Comparison of ENCODE assay signal across 7 cellular contexts in genomic region chr20:62301111-62301668, GRCh38. TPM values are rescaled to one million over a fixed set of nuclear protein-coding genes. Genes with fewer than 3 reads are reported as not detected.
DNase-seq lines count a peak whose midpoint lies in the region; ATAC-seq and TF ChIP-seq lines count a peak whose summit lies in the region.

No MANE protein-coding gene starts in this region.

- H3K4me3 ChIP-seq in neuronal stem cell (ENCODE audit: low read length in 2 of 2) (peak overlapping the region in 1 of 2 donors; percentile 97), trophoblast cell (ENCODE audit: low read depth, low read length) (no peak overlapping the region)

- H3K4ac ChIP-seq in neuronal stem cell (ENCODE audit: low read length) (no peak overlapping the region), trophoblast cell (ENCODE audit: low read depth, low read length) (no peak overlapping the region)

- H3K79me2 ChIP-seq in trophoblast cell (ENCODE audit: control insufficient read depth, insufficient read depth, low read length, poor library complexity), result peaks cover 27% of the 10 kb centered on the region

- H3K9ac ChIP-seq in neuronal stem cell (ENCODE audit: low read depth, low read length, poor library complexity) (no peak overlapping the region), trophoblast cell (ENCODE audit: low read length) (no peak overlapping the region)

- H3K4me2 ChIP-seq in neuronal stem cell (ENCODE audit: insufficient read depth, low read length, poor library complexity, severe bottlenecking) (no peak overlapping the region), trophoblast cell (ENCODE audit: low read length) (no peak overlapping the region)

- peaks cover 31% of the 10 kb centered on the region for H3K36me3 Mint-ChIP-seq in CD4-positive, alpha-beta T cell (ENCODE audit: low read depth)
- H3K36me3 Mint-ChIP-seq in IgD-negative memory B cell, result no peaks in the 10 kb centered on the region
- peaks cover 11% of the 10 kb centered on the region for H3K36me3 Mint-ChIP-seq in brain

- no peak overlapping the region for H4K12ac ChIP-seq in trophoblast cell (ENCODE audit: low read depth, low read length)

- CTCF ChIA-PET in CD4-positive, alpha-beta T cell (lab: Charles Lee), result interaction anchor here (2.3 kb wide), 1 partner anchor 81 kb away, joined by 8 read pairs; no protein-coding TSS in a partner anchor

- intact Hi-C loops in CD4-positive, alpha-beta T cell (cut with DNase I, micrococcal nuclease), result loop anchor here (5.0 kb wide), 3 partner anchors 66 to 506 kb away; partner anchors contain the start of gene LAMA5 (in 1 of the 2)

- H3K79me1 ChIP-seq in neuronal stem cell (ENCODE audit: low read depth, low read length), result peaks cover 28% of the 10 kb centered on the region
- peaks cover 11% of the 10 kb centered on the region for H3K79me1 ChIP-seq in trophoblast cell (ENCODE audit: low read length)

- H2AK5ac ChIP-seq in neuronal stem cell (ENCODE audit: low read depth, low read length) (peak overlapping the region; percentile 59), trophoblast cell (ENCODE audit: low read length) (no peak overlapping the region)

- no peaks in the 10 kb centered on the region for H3K9me3 Mint-ChIP-seq in CD4-positive, alpha-beta T cell
- H3K9me3 Mint-ChIP-seq in IgD-negative memory B cell, result no peaks in the 10 kb centered on the region
- peaks cover 0 to 3% (median 0%) of the 10 kb centered on the region in 5 experiments for H3K9me3 Mint-ChIP-seq in brain

- H2BK5ac ChIP-seq in neuronal stem cell (ENCODE audit: low read length) (no peak overlapping the region), trophoblast cell (ENCODE audit: low read depth, low read length, poor library complexity) (no peak overlapping the region)

- H3K23ac ChIP-seq in neuronal stem cell (ENCODE audit: low read depth, low read length, poor library complexity) (no peak overlapping the region), trophoblast cell (ENCODE audit: low read length) (no peak overlapping the region)

- H4K8ac ChIP-seq in neuronal stem cell (ENCODE audit: low read depth, low read length) (no peak overlapping the region), trophoblast cell (ENCODE audit: low read depth, low read length) (no peak overlapping the region)

- POLR2A ChIA-PET in CD4-positive, alpha-beta T cell (lab: Charles Lee), result no interaction called here

- DNase-seq in CD4-positive, alpha-beta T cell, result no peak
- DNase-seq in neuronal stem cell (ENCODE audit: low spot score) (no peak), NCI-H2196 (lab: John Stamatoyannopoulos, UW; ENCODE audit: unreplicated experiment) (no peak), trophoblast cell (no peak)

- WGBS in neuronal stem cell (ENCODE audit: extremely low coverage in 2 of 2, insufficient read length in 2 of 2, insufficient replicate concordance in 1 of 2), 2 donors, result no CpG with 5 or more reads among the region's 11 CpGs
- WGBS in trophoblast cell (ENCODE audit: extremely low coverage, insufficient coverage, insufficient read length), result no CpG with 5 or more reads among the region's 11 CpGs

- no peaks in the 10 kb centered on the region for H3K27me3 ChIP-seq in CD4-positive, alpha-beta T cell (ENCODE audit: control insufficient read depth, insufficient read depth, low read length)
- no peaks in the 10 kb centered on the region for H3K27me3 ChIP-seq in neuronal stem cell (ENCODE audit: control insufficient read depth in 3 of 3, insufficient read depth in 3 of 3, low read depth in 1 of 3, low read length in 3 of 3)
- H3K27me3 ChIP-seq in trophoblast cell (ENCODE audit: insufficient read depth, low read length), result no peaks in the 10 kb centered on the region

- no peak overlapping the region for H3K27ac ChIP-seq in CD4-positive, alpha-beta T cell (ENCODE audit: low read depth, low read length)
- H3K27ac ChIP-seq in neuronal stem cell (replicated peaks; ENCODE audit: low read length), result no peak overlapping the region
- no peak overlapping the region for H3K27ac ChIP-seq in trophoblast cell (ENCODE audit: low read depth, low read length)

- H2AFZ ChIP-seq in neuronal stem cell (ENCODE audit: low read length) (no peak overlapping the region), trophoblast cell (ENCODE audit: insufficient read depth, low read length, poor library complexity) (no peak overlapping the region)

- no peak overlapping the region for H2BK12ac ChIP-seq in neuronal stem cell (ENCODE audit: low read length)
- H2BK12ac ChIP-seq in trophoblast cell (ENCODE audit: low read length), result no peak overlapping the region

- H3K36me3 ChIP-seq in neuronal stem cell (replicated peaks in 1 of 2; ENCODE audit: control insufficient read depth in 2 of 2, insufficient read depth in 2 of 2, low read length in 2 of 2), result peaks cover 21 to 38% of the 10 kb centered on the region in 2 donors
- peaks cover 33 to 34% of the 10 kb centered on the region in 2 experiments for H3K36me3 ChIP-seq in trophoblast cell (ENCODE audit: control insufficient read depth in 1 of 2, insufficient read depth in 2 of 2, low read length in 2 of 2)

- H2BK120ac ChIP-seq in neuronal stem cell (ENCODE audit: low read depth, low read length) (no peak overlapping the region), trophoblast cell (ENCODE audit: insufficient read depth, low read length, poor library complexity) (no peak overlapping the region)

- H4K91ac ChIP-seq in neuronal stem cell (ENCODE audit: low read depth, low read length, poor library complexity) (no peak overlapping the region), trophoblast cell (ENCODE audit: low read depth, low read length) (no peak overlapping the region)

- H3K14ac ChIP-seq in neuronal stem cell (ENCODE audit: low read length), result no peak overlapping the region
- no peak overlapping the region for H3K14ac ChIP-seq in trophoblast cell (ENCODE audit: low read length)

- H3K4me1 ChIP-seq in neuronal stem cell (ENCODE audit: control insufficient read depth in 2 of 2, insufficient read depth in 1 of 2, low read depth in 1 of 2, low read length in 2 of 2) (peaks cover 8 to 10% of the 10 kb centered on the region in 2 donors), trophoblast cell (ENCODE audit: control insufficient read depth in 1 of 2, insufficient read depth in 2 of 2, low read length in 2 of 2) (peaks cover 13 to 20% of the 10 kb centered on the region in 2 experiments)

- no peak overlapping the region for H2BK15ac ChIP-seq in neuronal stem cell (ENCODE audit: low read length)

- H3K4me1 Mint-ChIP-seq in CD4-positive, alpha-beta T cell (ENCODE audit: low read depth), result peaks cover 26% of the 10 kb centered on the region
- H3K4me1 Mint-ChIP-seq in IgD-negative memory B cell, result peaks cover 6 to 22% (median 15%) of the 10 kb centered on the region in 3 donors
- peaks cover 29% of the 10 kb centered on the region for H3K4me1 Mint-ChIP-seq in brain

- no peak for ATAC-seq in CD4-positive, alpha-beta T cell (ENCODE audit: poor library complexity)
- ATAC-seq in HG03460 (IDR thresholded peaks at IDR 0.05; ENCODE audit: unreplicated experiment), result no peak

- no peaks in the 10 kb centered on the region for H3K9me3 ChIP-seq in CD4-positive, alpha-beta T cell (ENCODE audit: control insufficient read depth, low read length)
- H3K9me3 ChIP-seq in neuronal stem cell (replicated peaks in 1 of 2; ENCODE audit: control insufficient read depth in 2 of 2, insufficient read depth in 1 of 2, low read depth in 1 of 2, low read length in 2 of 2), result no peaks in the 10 kb centered on the region
- H3K9me3 ChIP-seq in trophoblast cell (ENCODE audit: insufficient read depth, low read depth, low read length), result peaks cover 7% of the 10 kb centered on the region

- peak overlapping the region; percentile 96 for H3K27ac Mint-ChIP-seq in CD4-positive, alpha-beta T cell
- H3K27ac Mint-ChIP-seq in IgD-negative memory B cell, result peak overlapping the region in 1 of 3 donors; percentile 97
- H3K27ac Mint-ChIP-seq in brain, result peak overlapping the region in 4 of 5 experiments; percentile 43 to 93 (median 80)

- peak overlapping the region; percentile 73 for H3K4me3 Mint-ChIP-seq in CD4-positive, alpha-beta T cell
- peak overlapping the region in 3 of 4 donors; percentile 39 to 73 (median 69) for H3K4me3 Mint-ChIP-seq in IgD-negative memory B cell
- H3K4me3 Mint-ChIP-seq in brain, result peak overlapping the region; percentile 69 to 91 (median 75)

- TF ChIP-seq CTCF in CD4-positive, alpha-beta T cell (IDR thresholded peaks at IDR 0.05), result no peak
- TF ChIP-seq CTCF in brain (conservative IDR thresholded peaks at IDR 0.05), result no peak

- H3K18ac ChIP-seq in neuronal stem cell (ENCODE audit: low read length) (no peak overlapping the region), trophoblast cell (ENCODE audit: low read length) (no peak overlapping the region)

- H3K27me3 Mint-ChIP-seq in CD4-positive, alpha-beta T cell, result no peaks in the 10 kb centered on the region
- H3K27me3 Mint-ChIP-seq in IgD-negative memory B cell (no peaks in the 10 kb centered on the region), brain (peaks cover 3% of the 10 kb centered on the region)

RNA-seq across cellular contexts. Expression of gene ADRM1, which starts 1.6 kb away (rescaled TPM):
- total RNA-seq in CD4-positive, alpha-beta T cell, result 10 to 100 TPM; 40.8 to 44.3 TPM
- polyA plus RNA-seq in IgD-negative memory B cell (149 TPM), brain (ENCODE audit: insufficient read depth, low read depth, low replicate concordance) (170 TPM)
- polyA plus RNA-seq in neuronal stem cell (2013, experiment 1 of 2), result 69.1 TPM
- 69.0 TPM for polyA plus RNA-seq in neuronal stem cell (2013, experiment 2 of 2)
- 164 and 175 TPM in 2 replicates for polyA plus RNA-seq in trophoblast cell (2013)
